In genomic region chr2:40401896-40402295, GRCh38 we compare ENCODE assay signal across 1 cellular context.
TF ChIP-seq lines count a peak whose summit lies in the region.

No MANE protein-coding gene starts in this region.

TF ChIP-seq in HCT116, 20 proteins besides CTCF, POLR2A, EP300 and RAD21 (continued from another document):
- TF ChIP-seq ZBTB33 (IDR thresholded peaks at IDR 0.05; ENCODE audit: extremely low read depth, insufficient replicate concordance, low read length), result no peak
- TF ChIP-seq SRF (IDR thresholded peaks at IDR 0.05; ENCODE audit: low read depth), result peak; percentile 55; the same call in 1 of the 2 replicates
- no peak for TF ChIP-seq POLR2AphosphoS5 (IDR thresholded peaks at IDR 0.05; ENCODE audit: low read depth, low read length)
